5 cellular contexts compared by ENCODE assay signal in genomic region chr2:166357950-166358321, GRCh38. TPM values are rescaled to one million over a fixed set of nuclear protein-coding genes. Genes with fewer than 3 reads are reported as not detected.
"Had no signal": no experiment of that assay in that cellular context is flagged by ENCODE, and none has a peak within 500 bp of the region (broad histone marks: within the 10 kb centered on the region; RNA-seq: fewer than 3 reads in every experiment).

No MANE protein-coding gene starts in this region.

RNA-seq across cellular contexts. Expression of gene SCN9A, which starts 17.8 kb away (rescaled TPM):
- total RNA-seq: activated naive CD4-positive, alpha-beta T cell treated with anti-CD3 and anti-CD28 coated beads for 36 hours; activated naive CD8-positive, alpha-beta T cell treated with anti-CD3 and anti-CD28 coated beads for 36 hours; activated naive CD8-positive, alpha-beta T cell treated with anti-CD3 and anti-CD28 coated beads, Interleukin-2, amount 10 ng/mL, durations not matched to agents 7 days and 5 days; activated T-helper 17 cell treated with anti-CD3 and anti-CD28 coated beads, Interleukin-2, amount 50 U/mL, for 72 hours; activated T-helper 2 cell treated with anti-CD3 and anti-CD28 coated beads, Interferon-gamma antibody, Interleukin-2, Interleukin-4, amounts not matched to agents 10 μg/mL and 5 μg/mL and 100 μg/mL, durations not matched to agents 14 hours and 24 hours and 36 hours had no signal
